ENCODE assay signal across 23 cellular contexts in the genomic region with DNA sequence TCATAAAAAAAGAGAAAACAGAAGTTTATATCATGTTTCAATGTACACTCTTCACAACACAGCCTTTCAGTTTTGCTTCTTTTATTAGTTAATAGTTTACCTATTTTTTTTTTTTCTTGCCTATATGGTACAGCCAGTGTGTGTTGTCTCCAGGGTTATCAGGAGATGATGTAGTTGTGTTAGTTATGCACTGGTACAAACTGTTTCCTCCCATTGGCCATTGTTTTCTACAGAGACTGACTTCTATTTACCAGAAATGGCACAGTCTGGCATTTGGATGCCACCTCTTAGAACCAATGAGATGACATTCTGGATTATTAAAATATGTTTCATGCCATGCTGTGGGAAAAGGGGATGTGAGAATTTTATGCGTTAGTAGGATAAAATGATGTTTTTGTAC.
"Had no signal": no experiment of that assay in that cellular context is flagged by ENCODE, and none has a peak within 500 bp of the region (broad histone marks: within the 10 kb centered on the region; RNA-seq: fewer than 3 reads in every experiment).

No MANE protein-coding gene starts in this region.

- H3K27ac Mint-ChIP-seq: activated CD4-positive, alpha-beta T cell treated with anti-CD3 and anti-CD28 coated beads, Interleukin-2, amount 10 ng/mL, durations not matched to agents 24 days and 14 days; activated CD8-positive, alpha-beta memory T cell treated with anti-CD3 and anti-CD28 coated beads, Interleukin-2, amount 10 ng/mL, durations not matched to agents 7 days and 5 days; activated naive CD4-positive, alpha-beta T cell treated with anti-CD3 and anti-CD28 coated beads, Interleukin-2, amount 50 U/mL, for 72 hours; activated naive CD8-positive, alpha-beta T cell treated with anti-CD3 and anti-CD28 coated beads, Interleukin-2, amount 50 U/mL, for 24 hours; brain had no signal

- H3K4me1 Mint-ChIP-seq: activated CD4-positive, alpha-beta T cell treated with anti-CD3 and anti-CD28 coated beads, Interleukin-2, amount 10 ng/mL, durations not matched to agents 24 days and 14 days had no signal

- H3K4me3 Mint-ChIP-seq: activated CD4-positive, alpha-beta T cell treated with anti-CD3 and anti-CD28 coated beads, Interleukin-2, amount 10 ng/mL, durations not matched to agents 24 days and 14 days; activated CD8-positive, alpha-beta memory T cell treated with anti-CD3 and anti-CD28 coated beads, Interleukin-2, amount 10 ng/mL, durations not matched to agents 7 days and 5 days; activated naive CD8-positive, alpha-beta T cell treated with anti-CD3 and anti-CD28 coated beads, Interleukin-2, amount 50 U/mL, for 24 hours; activated T-cell treated with anti-CD3 and anti-CD28 coated beads, Interleukin-2, amount 50 U/mL, for 4 hours; brain had no signal

- DNase-seq: activated CD4-positive, alpha-beta T cell treated with anti-CD3 and anti-CD28 coated beads for 1 hour; activated CD4-positive, alpha-beta T cell treated with anti-CD3 and anti-CD28 coated beads, Interleukin-2, amount 10 ng/mL, durations not matched to agents 24 days and 14 days; activated CD4-positive, alpha-beta T cell treated with anti-CD3 and anti-CD28 coated beads, Interleukin-2, amount 50 U/mL, for 48 hours; activated CD8-positive, alpha-beta memory T cell treated with anti-CD3 and anti-CD28 coated beads, Interleukin-2, amount 10 ng/mL, durations not matched to agents 7 days and 5 days; activated effector memory CD4-positive, alpha-beta T cell treated with anti-CD3 and anti-CD28 coated beads, Interleukin-2, amount 50 U/mL, for 16 hours; activated naive CD4-positive, alpha-beta T cell treated with Interleukin-2 at 50 U/mL for 16 hours; activated naive CD8-positive, alpha-beta T cell treated with anti-CD3 and anti-CD28 coated beads, Interleukin-2, amount 50 U/mL, for 24 hours; activated T-cell treated with anti-CD3 and anti-CD28 coated beads, Interleukin-2, amount 50 U/mL, for 4 hours; amniotic stem cell; KG1; NCI-H1048; NCI-H146; NCI-H187 treated with DMSO at 0.1 percent for 48 hours; NCI-H2081 treated with DMSO at 0.1 percent for 48 hours; NCI-H446; NCI-H524; Peyer's patch; Right ventricle myocardium superior; SJCRH30; SK-N-SH had no signal

- H3K36me3 Mint-ChIP-seq: activated CD8-positive, alpha-beta memory T cell treated with anti-CD3 and anti-CD28 coated beads, Interleukin-2, amount 10 ng/mL, durations not matched to agents 7 days and 5 days; brain had no signal

- H3K9me3 ChIP-seq: Peyer's patch, SJCRH30, SK-N-SH had no signal

- H3K27me3 Mint-ChIP-seq: activated CD4-positive, alpha-beta T cell treated with anti-CD3 and anti-CD28 coated beads, Interleukin-2, amount 10 ng/mL, durations not matched to agents 24 days and 14 days; activated CD8-positive, alpha-beta memory T cell treated with anti-CD3 and anti-CD28 coated beads, Interleukin-2, amount 10 ng/mL, durations not matched to agents 7 days and 5 days; activated naive CD8-positive, alpha-beta T cell treated with anti-CD3 and anti-CD28 coated beads, Interleukin-2, amount 50 U/mL, for 24 hours; brain had no signal

- H3K27ac ChIP-seq: Peyer's patch, RWPE1, SJCRH30 had no signal

- ATAC-seq: activated CD8-positive, alpha-beta memory T cell treated with anti-CD3 and anti-CD28 coated beads, Interleukin-2, amount 10 ng/mL, durations not matched to agents 7 days and 5 days; activated naive CD4-positive, alpha-beta T cell treated with anti-CD3 and anti-CD28 coated beads, Interleukin-2, amount 50 U/mL, for 72 hours; activated naive CD8-positive, alpha-beta T cell treated with anti-CD3 and anti-CD28 coated beads, Interleukin-2, amount 50 U/mL, for 24 hours; activated T-cell treated with anti-CD3 and anti-CD28 coated beads, Interleukin-2, amount 50 U/mL, for 4 hours had no signal
